7 cellular contexts compared by ENCODE assay signal in genomic region chr20:46004813-46005505, GRCh38. TPM values are rescaled to one million over a fixed set of nuclear protein-coding genes. Genes with fewer than 3 reads are reported as not detected.
DNase-seq lines count a peak whose midpoint lies in the region; ATAC-seq and TF ChIP-seq lines count a peak whose summit lies in the region.

No MANE protein-coding gene starts in this region.

- no peaks in the 10 kb centered on the region for H3K9me3 ChIP-seq in adrenal gland (replicated peaks in 1 of 3)
- no peaks in the 10 kb centered on the region for H3K9me3 ChIP-seq in naive thymus-derived CD4-positive, alpha-beta T cell (ENCODE audit: control insufficient read depth in 2 of 3, low read length in 3 of 3)

- H3K36me3 Mint-ChIP-seq in naive thymus-derived CD4-positive, alpha-beta T cell: peaks cover 0 to 3% (median 0%) of the 10 kb centered on the region in 5 donors

- ATAC-seq in naive thymus-derived CD4-positive, alpha-beta T cell: peak; percentile 71
- no peak for ATAC-seq in GM21528 (IDR thresholded peaks at IDR 0.05; ENCODE audit: low FRiP score, unreplicated experiment)

- CTCF ChIA-PET in naive thymus-derived CD4-positive, alpha-beta T cell (lab: Charles Lee): interaction anchor here (1.6 to 3.1 kb wide), 3 partner anchors 8 to 18 kb away, joined by 5 to 10 read pairs (median 8); no protein-coding TSS in a partner anchor

- H3K27me3 Mint-ChIP-seq in naive thymus-derived CD4-positive, alpha-beta T cell: peaks cover 11 to 30% (median 18%) of the 10 kb centered on the region in 5 donors

- no peak for TF ChIP-seq POLR2A in NB4 (IDR thresholded peaks at IDR 0.05; ENCODE audit: extremely low read depth, insufficient read length)
- TF ChIP-seq POLR2A in adrenal gland (IDR thresholded peaks at IDR 0.05): no peak

- H3K4me1 ChIP-seq in adrenal gland (replicated peaks in 1 of 2): no peaks in the 10 kb centered on the region
- H3K4me1 ChIP-seq in naive thymus-derived CD4-positive, alpha-beta T cell (ENCODE audit: control insufficient read depth in 2 of 2, insufficient read depth in 2 of 2, low read length in 2 of 2): peaks cover 44 to 59% of the 10 kb centered on the region in 2 donors

- no peaks in the 10 kb centered on the region for H3K36me3 ChIP-seq in adrenal gland (replicated peaks in 1 of 2)
- no peaks in the 10 kb centered on the region for H3K36me3 ChIP-seq in naive thymus-derived CD4-positive, alpha-beta T cell (ENCODE audit: control insufficient read depth in 2 of 3, insufficient read depth in 3 of 3, low read length in 3 of 3)

- no peaks in the 10 kb centered on the region for H3K9me3 Mint-ChIP-seq in naive thymus-derived CD4-positive, alpha-beta T cell

- intact Hi-C loops in adrenal gland (cut with DNase I): no loop called here
- intact Hi-C loops in naive thymus-derived CD4-positive, alpha-beta T cell (cut with micrococcal nuclease): loop anchor here in 1 of 2 donors (5.0 kb wide), 1 partner anchor 33 kb away; the partner anchor contains the start of gene ZNF335

- POLR2A ChIA-PET in naive thymus-derived CD4-positive, alpha-beta T cell (lab: Charles Lee): interaction anchor here (0.6 to 1.2 kb wide), 3 partner anchors 32 to 358 kb away, joined by 3 read pairs; partner anchors contain the start of gene ZNF335

- H3K27ac ChIP-seq in adrenal gland (peak overlapping the region in 1 of 5 donors; percentile 54), coronary artery (no peak overlapping the region)
- no peak overlapping the region for H3K27ac ChIP-seq in naive thymus-derived CD4-positive, alpha-beta T cell (ENCODE audit: low read depth, low read length)

- H3K27me3 ChIP-seq in adrenal gland: peaks cover 11% of the 10 kb centered on the region
- H3K27me3 ChIP-seq in naive thymus-derived CD4-positive, alpha-beta T cell (ENCODE audit: control insufficient read depth in 2 of 2, insufficient read depth in 2 of 2, low read length in 2 of 2): no peaks in the 10 kb centered on the region

- no peak overlapping the region for H3K4me3 ChIP-seq in NB4 (ENCODE audit: low read depth, low read length)
- no peak overlapping the region for H3K4me3 ChIP-seq in adrenal gland
- H3K4me3 ChIP-seq in naive thymus-derived CD4-positive, alpha-beta T cell (ENCODE audit: low read length): peak overlapping the region; percentile 51
- H3K4me3 ChIP-seq in coronary artery: no peak overlapping the region

- peak overlapping the region; percentile 38 to 95 (median 71) for H3K27ac Mint-ChIP-seq in naive thymus-derived CD4-positive, alpha-beta T cell

- H3K4me3 Mint-ChIP-seq in naive thymus-derived CD4-positive, alpha-beta T cell: peak overlapping the region; percentile 68 to 85 (median 82)

- WGBS in adrenal gland, 4 donors: 20 to 40% (median 33%) methylated on average over 1 to 3 of the region's 3 CpGs

- H3K4me1 Mint-ChIP-seq in naive thymus-derived CD4-positive, alpha-beta T cell: peaks cover 57 to 91% (median 83%) of the 10 kb centered on the region in 7 donors

- DNase-seq in GF-D8 (lab: John Stamatoyannopoulos, UW): peak; percentile 86
- DNase-seq in NB4 (ENCODE audit: low read depth): peak; percentile 99
- DNase-seq in adrenal gland: peak; percentile 31 to 71 (median 57)
- peak in 6 of 9 donors; percentile 42 to 73 (median 58) for DNase-seq in naive thymus-derived CD4-positive, alpha-beta T cell
- DNase-seq in AG20443 (ENCODE audit: low spot score): no peak
- no peak for DNase-seq in coronary artery (ENCODE audit: low spot score)

- TF ChIP-seq CTCF in NB4 (IDR thresholded peaks at IDR 0.05; ENCODE audit: low read depth, low read length) (no peak), adrenal gland (IDR thresholded peaks at IDR 0.05) (no peak), coronary artery (IDR thresholded peaks at IDR 0.05) (no peak)

RNA-seq across cellular contexts. Expression of gene MMP9, which starts 3.7 kb away (rescaled TPM):
- under 1 TPM in 7 of 8 donors, not detected in 1; 0.18 to 0.97 (median 0.37) TPM for total RNA-seq in adrenal gland
- polyA plus RNA-seq in adrenal gland: 1 to 10 TPM in 1 of 3 donors, under 1 TPM in 2; 0.07 to 1.2 (median 0.51) TPM
- 10 to 100 TPM in 2 of 5 experiments, 1 to 10 TPM in 1, under 1 TPM in 2; 0.19 to 13.0 (median 1.9) TPM for total RNA-seq in naive thymus-derived CD4-positive, alpha-beta T cell
- polyA plus RNA-seq in naive thymus-derived CD4-positive, alpha-beta T cell: not detected

RNA-seq across cellular contexts. Expression of gene SLC12A5, which starts 24.1 kb away (rescaled TPM):
- 10 to 100 TPM in 5 of 8 donors, 1 to 10 TPM in 2, under 1 TPM in 1; 0.30 to 24.5 (median 14.5) TPM for total RNA-seq in adrenal gland
- 100 to 1,000 TPM in 2 of 3 donors, 10 to 100 TPM in 1; 15.0 to 121 (median 120) TPM for polyA plus RNA-seq in adrenal gland
- total RNA-seq in naive thymus-derived CD4-positive, alpha-beta T cell: not detected
- polyA plus RNA-seq in naive thymus-derived CD4-positive, alpha-beta T cell: not detected

RNA-seq across cellular contexts. Expression of gene ZNF335, which starts 33.0 kb away (rescaled TPM):
- total RNA-seq in adrenal gland: 10 to 100 TPM; 11.1 to 29.9 (median 17.7) TPM
- 10 to 100 TPM in 2 of 3 donors, 1 to 10 TPM in 1; 5.4 to 45.1 (median 29.5) TPM for polyA plus RNA-seq in adrenal gland
- total RNA-seq in naive thymus-derived CD4-positive, alpha-beta T cell: 10 to 100 TPM; 39.9 to 95.2 (median 53.8) TPM
- 10 to 100 TPM in 1 of 2 donors, 1 to 10 TPM in 1; 7.1 to 14.6 TPM for polyA plus RNA-seq in naive thymus-derived CD4-positive, alpha-beta T cell

Comparison
In these comparisons a context has a peak if more than half of its experiments do, and no peak if none do; other contexts are left out.
1. DNase-seq: peak in GF-D8 (single experiment), NB4 (single experiment), adrenal gland (7 of 7) and naive thymus-derived CD4-positive, alpha-beta T cell (6 of 9); none in AG20443 (single experiment) and coronary artery (single experiment).